9 cellular contexts compared by ENCODE assay signal in genomic region chr7:64877714-64878610, GRCh38. TPM values are rescaled to one million over a fixed set of nuclear protein-coding genes. Genes with fewer than 3 reads are reported as not detected.
DNase-seq lines count a peak whose midpoint lies in the region; ATAC-seq and TF ChIP-seq lines count a peak whose summit lies in the region.
"Had no signal": no experiment of that assay in that cellular context is flagged by ENCODE, and none has a peak within 500 bp of the region (broad histone marks: within the 10 kb centered on the region; RNA-seq: fewer than 3 reads in every experiment).

No MANE protein-coding gene starts in this region.

- H3K36me3 Mint-ChIP-seq in WTC11 (peaks cover 21% of the 10 kb centered on the region), Calu3 (ENCODE audit: insufficient read depth, unreplicated experiment) (no peaks in the 10 kb centered on the region)

- BruUV-seq in Calu3 (replicated peaks; lab: Mats Ljungman, UMichigan): no TSS peak

- peak overlapping the region; percentile 65 for H3K4me3 Mint-ChIP-seq in WTC11
- H3K4me3 Mint-ChIP-seq in Calu3 (ENCODE audit: low read depth, unreplicated experiment): no peak overlapping the region

- POLR2A ChIA-PET in WTC11 (lab: Charles Lee): no interaction called here
- POLR2A ChIA-PET in RWPE1 (lab: Yijun Ruan, JAX; ENCODE audit: low non-redundant PET): no interaction called here

- no peaks in the 10 kb centered on the region for H3K27me3 ChIP-seq in GM23248 (replicated peaks; ENCODE audit: insufficient read depth)
- no peaks in the 10 kb centered on the region for H3K27me3 ChIP-seq in right cardiac atrium (ENCODE audit: control insufficient read depth, insufficient read depth)
- H3K27me3 ChIP-seq: adrenal gland had no signal

- H3F3A ChIP-seq in GM23248 (ENCODE audit: insufficient read depth): no peaks in the 10 kb centered on the region

- CTCF ChIA-PET in WTC11 (lab: Charles Lee) (interaction anchor here (1.4 to 2.1 kb wide), 2 partner anchors 10 to 599 kb away, joined by 4 to 14 read pairs; no protein-coding TSS in a partner anchor), Calu3 (lab: Charles Lee) (no interaction called here), RWPE1 (lab: Yijun Ruan, JAX) (no interaction called here)

- intact Hi-C loops in right cardiac atrium (cut with DNase I): no loop called here
- intact Hi-C loops in Calu3 (cut with micrococcal nuclease; ENCODE audit: unreplicated experiment): no loop called here
- intact Hi-C loops in left colon (cut with DNase I, micrococcal nuclease): no loop called here

- H2AFZ ChIP-seq in GM23248: peak overlapping the region; percentile 64; the same call in 1 of the 2 replicates

- H3K4me2 ChIP-seq in GM23248 (ENCODE audit: unreplicated experiment): peak overlapping the region; percentile 57

- H3K27me3 Mint-ChIP-seq in WTC11 (ENCODE audit: low read depth) (peaks cover 43% of the 10 kb centered on the region), Calu3 (ENCODE audit: unreplicated experiment) (no peaks in the 10 kb centered on the region)

- no peaks in the 10 kb centered on the region for H4K20me1 ChIP-seq in GM23248 (ENCODE audit: insufficient read depth)

- TF ChIP-seq CTCF in WTC11 (IDR thresholded peaks at IDR 0.05) (no peak), retinal pigment epithelial cell (conservative IDR thresholded peaks at IDR 0.05; ENCODE audit: low read depth, low read length) (no peak), Calu3 (IDR thresholded peaks at IDR 0.05; ENCODE audit: unreplicated experiment) (no peak), RWPE1 (conservative IDR thresholded peaks at IDR 0.05; ENCODE audit: low read depth) (no peak)

- H3K4me1 Mint-ChIP-seq in WTC11: peaks cover 2% of the 10 kb centered on the region; the same call in 1 of the 2 replicates
- no peaks in the 10 kb centered on the region for H3K4me1 Mint-ChIP-seq in Calu3 (ENCODE audit: low read depth, unreplicated experiment)

- H3K4me1 ChIP-seq in GM23248 (ENCODE audit: insufficient read depth) (no peaks in the 10 kb centered on the region), right cardiac atrium (ENCODE audit: control insufficient read depth, insufficient read depth, low read length) (no peaks in the 10 kb centered on the region)

- H3K4me3 ChIP-seq in GM23248 (peak overlapping the region; percentile 60), right cardiac atrium (ENCODE audit: low read length) (peak overlapping the region; percentile 1), retinal pigment epithelial cell (ENCODE audit: low read length) (peak overlapping the region; percentile 52)

- no peaks in the 10 kb centered on the region for H3K9me2 ChIP-seq in GM23248 (ENCODE audit: insufficient read depth)

- in situ Hi-C loops in GM23248 (cut with MboI): no loop called here

- no peak overlapping the region for H3K27ac ChIP-seq in GM23248
- no peak overlapping the region for H3K27ac ChIP-seq in right cardiac atrium (ENCODE audit: low read length)
- H3K27ac ChIP-seq in RWPE1: no peak overlapping the region
- H3K27ac ChIP-seq: adrenal gland had no signal

- H3K27ac Mint-ChIP-seq in WTC11: no peak overlapping the region
- no peak overlapping the region for H3K27ac Mint-ChIP-seq in Calu3 (ENCODE audit: unreplicated experiment)

- H3K9me3 Mint-ChIP-seq in WTC11 (peaks cover 31% of the 10 kb centered on the region), Calu3 (ENCODE audit: low read depth, unreplicated experiment) (peaks cover 5% of the 10 kb centered on the region)

- no peak overlapping the region for H3K9ac ChIP-seq in GM23248

- H3K9me3 ChIP-seq in GM23248 (ENCODE audit: low read depth): no peaks in the 10 kb centered on the region
- H3K9me3 ChIP-seq in right cardiac atrium (ENCODE audit: control insufficient read depth, low read length): no peaks in the 10 kb centered on the region
- H3K9me3 ChIP-seq: adrenal gland had no signal

- WGBS in GM23248 (ENCODE audit: low coverage in 1 of 2, low lambda C conversion rate in 2 of 2, missing lambda C conversion rate in 2 of 2), 2 experiments: 73 to 77% methylated on average over 32 to 34 of the region's 34 CpGs
- 77% methylated on average over 34 of the region's 34 CpGs for WGBS in right cardiac atrium

- DNase-seq in GM23248 (no peak), WTC11 (ENCODE audit: low spot score) (no peak), right cardiac atrium (no peak), retinal pigment epithelial cell (ENCODE audit: low read depth) (no peak), Calu3 (no peak), RWPE1 (ENCODE audit: low spot score) (no peak), left colon (no peak)

- no peaks in the 10 kb centered on the region for H3K79me2 ChIP-seq in GM23248 (ENCODE audit: insufficient read depth)

- ATAC-seq in WTC11 (peak; percentile 36), right cardiac atrium (no peak), left colon (no peak), HG02623 (IDR thresholded peaks at IDR 0.05; ENCODE audit: unreplicated experiment) (no peak)

- no peaks in the 10 kb centered on the region for H3K36me3 ChIP-seq in GM23248 (ENCODE audit: low read depth)
- H3K36me3 ChIP-seq: adrenal gland had no signal

TF ChIP-seq in WTC11, 78 proteins besides CTCF, POLR2A, EP300 and RAD21:
- TF ChIP-seq ZNF121 (CRISPR knock-in tag; IDR thresholded peaks at IDR 0.05) (no peak), FOXP1 (CRISPR knock-in tag; IDR thresholded peaks at IDR 0.05; ENCODE audit: borderline replicate concordance) (0 out of 2 replicates have a peak, but pooled peaks have one; percentile 32), SOX15 (CRISPR knock-in tag; IDR thresholded peaks at IDR 0.05) (no peak), NR1H2 (CRISPR knock-in tag; IDR thresholded peaks at IDR 0.05) (no peak), FOXJ3 (CRISPR knock-in tag; IDR thresholded peaks at IDR 0.05; ENCODE audit: borderline replicate concordance) (no peak)

RNA-seq across cellular contexts. Expression of gene ZNF273, which starts 25.1 kb away (rescaled TPM):
- 4.8 and 8.3 TPM in 2 replicates for total RNA-seq in GM23248 (2014; rRNA removed; shearing (Covaris generic))
- polyA plus RNA-seq in GM23248 (2016; fragmentation: Nextera tagmentation; extraction: Ambion mirVana) (2.1 and 4.1 TPM in 2 replicates), right cardiac atrium (2.6 TPM)
- total RNA-seq in WTC11 (2021) (11.3 to 12.8 TPM (median 12.1 TPM) in 3 replicates), right cardiac atrium (1 to 10 TPM; 2.9 to 3.9 (median 3.4) TPM), Calu3 (2022) (5.1 and 6.2 TPM in 2 replicates), left colon (1 to 10 TPM; 3.9 TPM)

Comparison
In these comparisons a context has a peak if more than half of its experiments do, and no peak if none do; other contexts are left out.
1. H3K4me3 ChIP-seq: peak in every context shown above with its lines; median percentile 60 in GM23248; 52 in retinal pigment epithelial cell; 1 in right cardiac atrium.